ENCODE assay signal across 9 cellular contexts in the genomic region with DNA sequence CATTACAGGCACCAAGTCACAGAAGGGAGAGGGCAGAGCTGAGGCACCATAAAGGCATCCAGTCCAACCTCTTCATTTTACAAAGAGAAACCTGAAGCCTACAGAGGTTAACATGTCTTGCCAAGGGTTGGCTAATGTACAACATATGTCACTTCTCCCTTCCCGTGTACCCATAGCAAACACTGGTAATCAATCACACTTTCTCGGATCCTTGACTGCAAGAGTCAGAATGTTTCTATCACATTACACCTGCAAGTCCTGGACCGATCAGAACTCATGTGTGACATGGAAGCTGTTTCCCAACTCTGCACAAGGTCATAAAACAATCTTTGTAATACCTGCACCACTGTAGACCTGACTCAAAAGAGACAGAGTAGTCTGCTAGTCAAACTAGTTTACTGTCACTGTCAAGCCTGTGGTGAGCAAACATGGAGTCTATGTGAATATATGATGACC. TPM values are rescaled to one million over a fixed set of nuclear protein-coding genes. Genes with fewer than 3 reads are reported as not detected.
DNase-seq lines count a peak whose midpoint lies in the region; ATAC-seq and TF ChIP-seq lines count a peak whose summit lies in the region.
"Had no signal": no experiment of that assay in that cellular context is flagged by ENCODE, and none has a peak within 500 bp of the region (broad histone marks: within the 10 kb centered on the region; RNA-seq: fewer than 3 reads in every experiment).

No MANE protein-coding gene starts in this region.

- no peak overlapping the region for H3K27ac ChIP-seq in smooth muscle cell (ENCODE audit: low read depth)

- H3K9me3 ChIP-seq in smooth muscle cell (replicated peaks; ENCODE audit: low read depth), result no peaks in the 10 kb centered on the region

- H3K36me3 ChIP-seq in smooth muscle cell (ENCODE audit: low read depth), result no peaks in the 10 kb centered on the region

- peak; percentile 70 for ATAC-seq in activated CD4-positive, alpha-beta T cell treated with anti-CD3 and anti-CD28 coated beads for 36 hours
- ATAC-seq in HG02884 (IDR thresholded peaks at IDR 0.05; ENCODE audit: unreplicated experiment), result peak; percentile 33
- peak; percentile 18 for ATAC-seq in stimulated activated memory B cell treated with anti-CD40 and anti-IgM and Interleukin-4, amounts not matched to agents 10 μg/mL and 1 μg/mL and 100 μg/mL, for 72 hours

- no peaks in the 10 kb centered on the region for H3K9me3 Mint-ChIP-seq in activated CD4-positive, alpha-beta T cell treated with anti-CD3 and anti-CD28 coated beads for 36 hours (ENCODE audit: low read depth)
- no peaks in the 10 kb centered on the region for H3K9me3 Mint-ChIP-seq in T-helper 1 cell treated with Interleukin-12 subunit alpha and Interleukin-12 subunit beta and Interleukin-4 antibody, amounts not matched to agents 30 μg/mL and 1 μg/mL, for 36 hours
- H3K9me3 Mint-ChIP-seq in stimulated activated memory B cell treated with anti-CD40 and anti-IgM and Interleukin-4, amounts not matched to agents 10 μg/mL and 1 μg/mL and 100 μg/mL, for 72 hours, result peaks cover 3% of the 10 kb centered on the region
- H3K9me3 Mint-ChIP-seq: HFFc6 had no signal

- peaks cover 80% of the 10 kb centered on the region for H3K4me1 Mint-ChIP-seq in activated CD4-positive, alpha-beta T cell treated with anti-CD3 and anti-CD28 coated beads for 36 hours
- H3K4me1 Mint-ChIP-seq in T-helper 1 cell treated with Interleukin-12 subunit alpha and Interleukin-12 subunit beta and Interleukin-4 antibody, amounts not matched to agents 30 μg/mL and 1 μg/mL, for 36 hours (ENCODE audit: low read depth), result peaks cover 71% of the 10 kb centered on the region
- H3K4me1 Mint-ChIP-seq in stimulated activated memory B cell treated with anti-CD40 and anti-IgM and Interleukin-4, amounts not matched to agents 10 μg/mL and 1 μg/mL and 100 μg/mL, for 72 hours, result peaks cover 86% of the 10 kb centered on the region

- no peaks in the 10 kb centered on the region for H3K4me1 ChIP-seq in smooth muscle cell (ENCODE audit: low read depth)

- peak overlapping the region; percentile 93 for H3K4me3 Mint-ChIP-seq in activated CD4-positive, alpha-beta T cell treated with anti-CD3 and anti-CD28 coated beads for 36 hours
- H3K4me3 Mint-ChIP-seq in T-helper 1 cell treated with Interleukin-12 subunit alpha and Interleukin-12 subunit beta and Interleukin-4 antibody, amounts not matched to agents 30 μg/mL and 1 μg/mL, for 36 hours, result peak overlapping the region; percentile 84
- H3K4me3 Mint-ChIP-seq in stimulated activated memory B cell treated with anti-CD40 and anti-IgM and Interleukin-4, amounts not matched to agents 10 μg/mL and 1 μg/mL and 100 μg/mL, for 72 hours, result peak overlapping the region; percentile 76
- H3K4me3 Mint-ChIP-seq: HFFc6 had no signal

- no peak overlapping the region for H3K9ac ChIP-seq in smooth muscle cell (ENCODE audit: low read depth)

- intact Hi-C loops in activated CD4-positive, alpha-beta T cell treated with anti-CD3 and anti-CD28 coated beads for 36 hours (cut with DNase I, micrococcal nuclease), result loop anchor here (1.0 to 10.0 kb wide), 7 partner anchors 8 to 1140 kb away; a partner anchor contains a TSS

- H3K4me3 ChIP-seq in foreskin fibroblast (ENCODE audit: low read depth in 1 of 2, low read length in 2 of 2) (no peak overlapping the region), smooth muscle cell (no peak overlapping the region)

- no peak overlapping the region for H2AFZ ChIP-seq in smooth muscle cell (ENCODE audit: low read depth)

- H3K79me2 ChIP-seq in smooth muscle cell (ENCODE audit: low read depth), result no peaks in the 10 kb centered on the region

- TF ChIP-seq CTCF in foreskin fibroblast (IDR thresholded peaks at IDR 0.05; ENCODE audit: low read depth, low read length) (no peak), smooth muscle cell (IDR thresholded peaks at IDR 0.05; ENCODE audit: borderline replicate concordance, insufficient read depth, poor library complexity, severe bottlenecking) (no peak)

- no peak overlapping the region for H3K4me2 ChIP-seq in smooth muscle cell

- peak overlapping the region; percentile 98 for H3K27ac Mint-ChIP-seq in activated CD4-positive, alpha-beta T cell treated with anti-CD3 and anti-CD28 coated beads for 36 hours
- peak overlapping the region; percentile 94 for H3K27ac Mint-ChIP-seq in T-helper 1 cell treated with Interleukin-12 subunit alpha and Interleukin-12 subunit beta and Interleukin-4 antibody, amounts not matched to agents 30 μg/mL and 1 μg/mL, for 36 hours
- peak overlapping the region; percentile 98 for H3K27ac Mint-ChIP-seq in stimulated activated memory B cell treated with anti-CD40 and anti-IgM and Interleukin-4, amounts not matched to agents 10 μg/mL and 1 μg/mL and 100 μg/mL, for 72 hours
- H3K27ac Mint-ChIP-seq: HFFc6 had no signal

- no peaks in the 10 kb centered on the region for H3K27me3 Mint-ChIP-seq in activated CD4-positive, alpha-beta T cell treated with anti-CD3 and anti-CD28 coated beads for 36 hours
- no peaks in the 10 kb centered on the region for H3K27me3 Mint-ChIP-seq in T-helper 1 cell treated with Interleukin-12 subunit alpha and Interleukin-12 subunit beta and Interleukin-4 antibody, amounts not matched to agents 30 μg/mL and 1 μg/mL, for 36 hours (ENCODE audit: low read depth)
- H3K27me3 Mint-ChIP-seq in stimulated activated memory B cell treated with anti-CD40 and anti-IgM and Interleukin-4, amounts not matched to agents 10 μg/mL and 1 μg/mL and 100 μg/mL, for 72 hours, result no peaks in the 10 kb centered on the region

- CTCF ChIA-PET in activated CD4-positive, alpha-beta T cell treated with anti-CD3 and anti-CD28 coated beads for 36 hours (lab: Charles Lee), result interaction anchor here (0.7 to 3.2 kb wide), 14 partner anchors 9 to 528 kb away, joined by 3 to 21 read pairs (median 4); no protein-coding TSS in a partner anchor

- POLR2A ChIA-PET in activated CD4-positive, alpha-beta T cell treated with anti-CD3 and anti-CD28 coated beads for 36 hours (lab: Charles Lee), result interaction anchor here (0.6 to 1.4 kb wide), 8 partner anchors 25 to 106 kb away, joined by 3 to 8 read pairs (median 5); no protein-coding TSS in a partner anchor

- peak; percentile 56 for DNase-seq in activated CD4-positive, alpha-beta T cell treated with anti-CD3 and anti-CD28 coated beads for 36 hours
- DNase-seq in activated CD4-positive, alpha-beta T cell treated with anti-CD3 and anti-CD28 coated beads for 4 hours, result no peak
- no peak for DNase-seq in foreskin fibroblast
- no peak for DNase-seq in smooth muscle cell (lab: John Stamatoyannopoulos, UW; ENCODE audit: unreplicated experiment)
- no peak for DNase-seq in activated effector memory CD4-positive, alpha-beta T cell treated with anti-CD3 and anti-CD28 coated beads, Interleukin-2, amount 50 U/mL, for 16 hours
- DNase-seq: HFFc6 had no signal

- 90% methylated on average over 3 of the region's 3 CpGs for WGBS in smooth muscle cell (ENCODE audit: low lambda C conversion rate)

- H4K20me1 ChIP-seq in smooth muscle cell (ENCODE audit: low read depth), result no peaks in the 10 kb centered on the region

- H3K27me3 ChIP-seq in smooth muscle cell (ENCODE audit: low read depth), result no peaks in the 10 kb centered on the region

- no peaks in the 10 kb centered on the region for H3F3A ChIP-seq in smooth muscle cell (ENCODE audit: low read depth)

- peaks cover 38% of the 10 kb centered on the region for H3K36me3 Mint-ChIP-seq in activated CD4-positive, alpha-beta T cell treated with anti-CD3 and anti-CD28 coated beads for 36 hours (ENCODE audit: low read depth)
- H3K36me3 Mint-ChIP-seq in T-helper 1 cell treated with Interleukin-12 subunit alpha and Interleukin-12 subunit beta and Interleukin-4 antibody, amounts not matched to agents 30 μg/mL and 1 μg/mL, for 36 hours (ENCODE audit: low read depth), result peaks cover 54% of the 10 kb centered on the region
- H3K36me3 Mint-ChIP-seq in stimulated activated memory B cell treated with anti-CD40 and anti-IgM and Interleukin-4, amounts not matched to agents 10 μg/mL and 1 μg/mL and 100 μg/mL, for 72 hours, result peaks cover 55% of the 10 kb centered on the region

RNA-seq across cellular contexts. Expression of a gene that starts 6.0 kb away (rescaled TPM):
- 100 to 1,000 TPM; 122 to 181 TPM for total RNA-seq in activated CD4-positive, alpha-beta T cell treated with anti-CD3 and anti-CD28 coated beads for 36 hours
- 5.5 and 6.0 TPM in 2 replicates for total RNA-seq in smooth muscle cell
- 2.4 and 3.6 TPM in 2 replicates for polyA plus RNA-seq in smooth muscle cell

Comparison
In these comparisons a context has a peak if more than half of its experiments do, and no peak if none do; other contexts are left out.
1. ATAC-seq: peak in every context shown above with its lines; median percentile 70 in activated CD4-positive, alpha-beta T cell treated with anti-CD3 and anti-CD28 coated beads for 36 hours; 33 in HG02884; 18 in stimulated activated memory B cell treated with anti-CD40 and anti-IgM and Interleukin-4, amounts not matched to agents 10 μg/mL and 1 μg/mL and 100 μg/mL, for 72 hours.
2. RNA of a gene that starts 6.0 kb away (total RNA-seq): 122 to 181 TPM in activated CD4-positive, alpha-beta T cell treated with anti-CD3 and anti-CD28 coated beads for 36 hours; 5.5 to 6.0 TPM in smooth muscle cell; every median in the first group is over 10 times any median in the second.
3. Peak in every context shown above with its lines, with median percentiles within 50 percentile points of each other: H3K27ac Mint-ChIP-seq and H3K4me3 Mint-ChIP-seq.